28 cellular contexts compared by ENCODE assay signal in the genomic region with DNA sequence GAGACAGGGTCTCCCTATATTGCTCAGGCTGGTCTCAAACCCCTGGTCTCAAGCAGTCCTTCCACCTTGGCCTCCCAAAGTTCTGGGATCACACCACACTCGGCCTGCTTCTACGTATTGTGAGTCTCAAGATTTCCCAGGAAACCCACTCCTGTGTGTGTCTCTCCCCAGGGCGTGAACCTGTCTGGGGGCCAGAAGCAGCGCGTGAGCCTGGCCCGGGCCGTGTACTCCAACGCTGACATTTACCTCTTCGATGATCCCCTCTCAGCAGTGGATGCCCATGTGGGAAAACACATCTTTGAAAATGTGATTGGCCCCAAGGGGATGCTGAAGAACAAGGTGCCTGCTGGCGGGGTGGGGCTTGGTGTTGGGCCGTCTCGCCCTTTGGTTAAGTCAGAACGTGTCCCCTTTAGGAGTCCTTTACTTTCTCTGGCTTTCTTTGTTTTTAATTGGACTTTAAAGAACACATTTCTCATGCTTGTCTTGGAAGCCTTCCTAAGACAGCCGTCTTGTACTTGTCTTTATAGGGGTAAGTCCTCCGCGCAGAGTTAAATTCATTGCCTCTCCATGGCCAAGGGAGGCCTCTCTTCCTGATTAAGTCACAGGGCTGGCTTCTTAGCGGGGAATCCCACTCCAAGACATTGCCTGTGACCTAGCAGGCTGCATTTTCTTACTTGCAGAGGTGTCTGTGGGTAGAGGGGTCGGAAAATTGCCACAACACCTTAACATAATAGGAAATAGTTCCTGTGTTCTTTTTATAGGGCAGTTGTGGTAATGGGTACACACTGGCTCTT.
A peak's percentile ranks its signal among the peaks of the same experiment; 100 is the strongest.
DNase-seq lines count a peak whose midpoint lies in the region; ATAC-seq and TF ChIP-seq lines count a peak whose summit lies in the region.
"Had no signal": no experiment of that assay in that cellular context is flagged by ENCODE, and none has a peak within 500 bp of the region (broad histone marks: within the 10 kb centered on the region; RNA-seq: fewer than 3 reads in every experiment).

No MANE protein-coding gene starts in this region.

- peak overlapping the region; percentile 77 for H3K27ac ChIP-seq in rectal smooth muscle tissue (ENCODE audit: low read depth, low read length)
- peak overlapping the region; percentile 54 for H3K27ac ChIP-seq in vagina
- H3K27ac ChIP-seq: 22Rv1, gastrocnemius medialis, pancreas had no signal

- TF ChIP-seq CTCF in activated CD8-positive, alpha-beta T cell treated with anti-CD3 and anti-CD28 coated beads for 36 hours (IDR thresholded peaks at IDR 0.05), result no peak
- TF ChIP-seq CTCF in vagina (IDR thresholded peaks at IDR 0.05), result no peak

- H3K9me3 Mint-ChIP-seq in activated CD8-positive, alpha-beta T cell treated with anti-CD3 and anti-CD28 coated beads for 36 hours, result peaks cover 7% of the 10 kb centered on the region
- peaks cover 13% of the 10 kb centered on the region for H3K9me3 Mint-ChIP-seq in activated CD8-positive, alpha-beta T cell treated with anti-CD3 and anti-CD28 coated beads, Interleukin-2, amount 10 ng/mL, durations not matched to agents 7 days and 5 days (ENCODE audit: insufficient read depth)
- no peaks in the 10 kb centered on the region for H3K9me3 Mint-ChIP-seq in effector memory CD8-positive, alpha-beta T cell
- H3K9me3 Mint-ChIP-seq: CD8-positive, alpha-beta T cell had no signal

- H3K9ac ChIP-seq in rectal smooth muscle tissue (ENCODE audit: low read length), result no peak overlapping the region

- H3K36me3 Mint-ChIP-seq in activated CD8-positive, alpha-beta T cell treated with anti-CD3 and anti-CD28 coated beads for 36 hours (ENCODE audit: low read depth), result peaks cover 62% of the 10 kb centered on the region
- H3K36me3 Mint-ChIP-seq in activated CD8-positive, alpha-beta T cell treated with anti-CD3 and anti-CD28 coated beads, Interleukin-2, amount 10 ng/mL, durations not matched to agents 7 days and 5 days (ENCODE audit: low read depth), result peaks cover 63% of the 10 kb centered on the region
- H3K36me3 Mint-ChIP-seq in effector memory CD8-positive, alpha-beta T cell (ENCODE audit: insufficient read depth), result peaks cover 72% of the 10 kb centered on the region

- H3K4me3 ChIP-seq in rectal smooth muscle tissue (ENCODE audit: low read length) (no peak overlapping the region), vagina (no peak overlapping the region)
- H3K4me3 ChIP-seq: gastrocnemius medialis, HAP-1, pancreas had no signal

- no peak for DNase-seq in activated CD8-positive, alpha-beta T cell treated with anti-CD3 and anti-CD28 coated beads for 36 hours
- no peak for DNase-seq in activated CD8-positive, alpha-beta T cell treated with anti-CD3 and anti-CD28 coated beads, Interleukin-2, amount 10 ng/mL, durations not matched to agents 7 days and 5 days
- DNase-seq in effector memory CD8-positive, alpha-beta T cell, result no peak
- DNase-seq in vagina (ENCODE audit: extremely low spot score in 2 of 2), result no peak
- no peak for DNase-seq in GDM1 (lab: John Stamatoyannopoulos, UW)
- no peak for DNase-seq in nucleus accumbens (lab: John Stamatoyannopoulos, UW)
- DNase-seq in dedifferentiated amniotic fluid mesenchymal stem cell (ENCODE audit: extremely low spot score), result no peak
- DNase-seq: activated CD4-positive, alpha-beta T cell treated with anti-CD3 and anti-CD28 coated beads, Interleukin-2, amount 10 ng/mL, durations not matched to agents 24 days and 14 days; CD8-positive, alpha-beta T cell; DMS 273 treated with DMSO at 0.1 percent for 48 hours; effector CD8-positive, alpha-beta T cell; gastrocnemius medialis; hippocampal formation; left ventricle myocardium superior; naive thymus-derived CD8-positive, alpha-beta T cell; NCI-H1105 treated with DMSO at 0.1 percent for 48 hours; NCI-H2081; NCI-H82; pancreas; right cardiac atrium; stimulated activated CD8-positive, alpha-beta memory T cell treated with anti-CD3 and anti-CD28 coated beads, Interleukin-4, amount 100 ng/mL, for 48 hours had no signal

- no peak for ATAC-seq in activated CD8-positive, alpha-beta T cell treated with anti-CD3 and anti-CD28 coated beads for 36 hours
- no peak for ATAC-seq in activated CD8-positive, alpha-beta T cell treated with anti-CD3 and anti-CD28 coated beads, Interleukin-2, amount 10 ng/mL, durations not matched to agents 7 days and 5 days
- ATAC-seq in effector memory CD8-positive, alpha-beta T cell (replicated peaks), result peak; percentile 76
- ATAC-seq: CD8-positive, alpha-beta T cell; gastrocnemius medialis; left ventricle myocardium superior; naive thymus-derived CD8-positive, alpha-beta T cell; pancreas; right cardiac atrium had no signal

- peaks cover 5% of the 10 kb centered on the region for H3K9me3 ChIP-seq in vagina
- H3K9me3 ChIP-seq: gastrocnemius medialis, HAP-1, pancreas had no signal

- CTCF ChIA-PET in activated CD8-positive, alpha-beta T cell treated with anti-CD3 and anti-CD28 coated beads for 36 hours (lab: Charles Lee), result no interaction called here
- CTCF ChIA-PET in activated CD8-positive, alpha-beta T cell treated with anti-CD3 and anti-CD28 coated beads, Interleukin-2, amount 10 ng/mL, durations not matched to agents 7 days and 5 days (lab: Charles Lee), result no interaction called here

- TF ChIP-seq POLR2A in vagina (IDR thresholded peaks at IDR 0.05), result no peak

- intact Hi-C loops in activated CD8-positive, alpha-beta T cell treated with anti-CD3 and anti-CD28 coated beads for 36 hours (cut with micrococcal nuclease), result no loop called here
- intact Hi-C loops in vagina (cut with DNase I), result no loop called here

- H3K27me3 Mint-ChIP-seq in activated CD8-positive, alpha-beta T cell treated with anti-CD3 and anti-CD28 coated beads for 36 hours, result no peaks in the 10 kb centered on the region
- H3K27me3 Mint-ChIP-seq in activated CD8-positive, alpha-beta T cell treated with anti-CD3 and anti-CD28 coated beads, Interleukin-2, amount 10 ng/mL, durations not matched to agents 7 days and 5 days (ENCODE audit: low read depth), result no peaks in the 10 kb centered on the region
- H3K27me3 Mint-ChIP-seq in effector memory CD8-positive, alpha-beta T cell, result no peaks in the 10 kb centered on the region
- H3K27me3 Mint-ChIP-seq: activated CD4-positive, alpha-beta T cell treated with anti-CD3 and anti-CD28 coated beads, Interleukin-2, amount 10 ng/mL, durations not matched to agents 24 days and 14 days; IgD-negative memory B cell; naive thymus-derived CD8-positive, alpha-beta T cell had no signal

- H3K4me3 Mint-ChIP-seq in activated CD8-positive, alpha-beta T cell treated with anti-CD3 and anti-CD28 coated beads for 36 hours, result no peak overlapping the region
- H3K4me3 Mint-ChIP-seq in activated CD8-positive, alpha-beta T cell treated with anti-CD3 and anti-CD28 coated beads, Interleukin-2, amount 10 ng/mL, durations not matched to agents 7 days and 5 days, result no peak overlapping the region
- no peak overlapping the region for H3K4me3 Mint-ChIP-seq in effector memory CD8-positive, alpha-beta T cell
- H3K4me3 Mint-ChIP-seq: activated CD4-positive, alpha-beta T cell treated with anti-CD3 and anti-CD28 coated beads, Interleukin-2, amount 10 ng/mL, durations not matched to agents 24 days and 14 days; CD8-positive, alpha-beta T cell; IgD-negative memory B cell; mesothelial cell of epicardium; naive thymus-derived CD8-positive, alpha-beta T cell; T-helper 2 cell treated with Interferon-gamma antibody and Interleukin-4, amounts not matched to agents 5 μg/mL and 100 μg/mL, for 36 hours had no signal

- H3K4me1 Mint-ChIP-seq in activated CD8-positive, alpha-beta T cell treated with anti-CD3 and anti-CD28 coated beads for 36 hours (ENCODE audit: low read depth), result no peaks in the 10 kb centered on the region
- no peaks in the 10 kb centered on the region for H3K4me1 Mint-ChIP-seq in activated CD8-positive, alpha-beta T cell treated with anti-CD3 and anti-CD28 coated beads, Interleukin-2, amount 10 ng/mL, durations not matched to agents 7 days and 5 days (ENCODE audit: low read depth)
- peaks cover 0 to 2% of the 10 kb centered on the region in 2 donors for H3K4me1 Mint-ChIP-seq in effector memory CD8-positive, alpha-beta T cell (ENCODE audit: low read depth in 2 of 2)
- H3K4me1 Mint-ChIP-seq: IgD-negative memory B cell, mesothelial cell of epicardium had no signal

- peaks cover 20% of the 10 kb centered on the region for H3K4me1 ChIP-seq in rectal smooth muscle tissue (ENCODE audit: control insufficient read depth, insufficient read depth, low read length)
- no peaks in the 10 kb centered on the region for H3K4me1 ChIP-seq in vagina
- H3K4me1 ChIP-seq: gastrocnemius medialis, HAP-1, pancreas had no signal

- H3K27ac Mint-ChIP-seq in activated CD8-positive, alpha-beta T cell treated with anti-CD3 and anti-CD28 coated beads for 36 hours, result peak overlapping the region; percentile 21
- no peak overlapping the region for H3K27ac Mint-ChIP-seq in activated CD8-positive, alpha-beta T cell treated with anti-CD3 and anti-CD28 coated beads, Interleukin-2, amount 10 ng/mL, durations not matched to agents 7 days and 5 days
- peak overlapping the region in 1 of 2 donors; percentile 67 for H3K27ac Mint-ChIP-seq in effector memory CD8-positive, alpha-beta T cell
- H3K27ac Mint-ChIP-seq: activated CD4-positive, alpha-beta T cell treated with anti-CD3 and anti-CD28 coated beads, Interleukin-2, amount 10 ng/mL, durations not matched to agents 24 days and 14 days; activated T-helper 2 cell treated with anti-CD3 and anti-CD28 coated beads, Interferon-gamma antibody, Interleukin-2, Interleukin-4, amounts not matched to agents 10 μg/mL and 5 μg/mL and 100 μg/mL, durations not matched to agents 14 hours and 24 hours and 36 hours; CD8-positive, alpha-beta T cell; IgD-negative memory B cell; mesothelial cell of epicardium; naive thymus-derived CD8-positive, alpha-beta T cell; T-helper 2 cell treated with Interferon-gamma antibody and Interleukin-4, amounts not matched to agents 5 μg/mL and 100 μg/mL, for 36 hours had no signal

- POLR2A ChIA-PET in activated CD8-positive, alpha-beta T cell treated with anti-CD3 and anti-CD28 coated beads for 36 hours (lab: Charles Lee), result no interaction called here
- POLR2A ChIA-PET in activated CD8-positive, alpha-beta T cell treated with anti-CD3 and anti-CD28 coated beads, Interleukin-2, amount 10 ng/mL, durations not matched to agents 7 days and 5 days (lab: Charles Lee), result interaction anchor here (0.8 kb wide), 1 partner anchor 27 kb away, joined by 4 read pairs; no protein-coding TSS in a partner anchor

- peaks cover 22% of the 10 kb centered on the region for H3K36me3 ChIP-seq in rectal smooth muscle tissue (ENCODE audit: control insufficient read depth, insufficient read depth, low read length)
- H3K36me3 ChIP-seq in vagina, result peaks cover 0 to 47% of the 10 kb centered on the region in 2 donors

- no peaks in the 10 kb centered on the region for H3K27me3 ChIP-seq in rectal smooth muscle tissue (ENCODE audit: control insufficient read depth, insufficient read depth, low read length)
- H3K27me3 ChIP-seq in vagina, result no peaks in the 10 kb centered on the region
- H3K27me3 ChIP-seq: gastrocnemius medialis, pancreas had no signal
